Comparison of ENCODE assay signal across 8 cellular contexts in the genomic region with DNA sequence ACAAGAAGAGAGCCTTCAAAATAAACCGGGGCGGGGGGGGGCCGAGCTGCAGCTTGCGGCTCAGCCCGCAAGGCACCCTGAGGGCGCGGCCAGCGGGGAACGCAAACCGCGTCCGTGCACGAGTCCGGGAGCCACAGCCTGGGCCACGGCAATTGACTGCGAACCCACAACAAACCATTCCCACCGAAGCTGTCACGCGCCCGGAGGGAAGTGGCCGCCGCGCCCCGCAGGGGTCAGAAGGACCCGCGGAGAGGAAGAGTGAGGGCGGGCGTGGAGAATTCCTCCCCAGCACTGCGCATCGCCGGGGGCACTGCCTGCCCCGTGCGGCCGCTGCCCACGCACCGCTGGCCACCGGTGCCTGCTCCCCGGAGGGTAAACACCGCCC. TPM values are rescaled to one million over a fixed set of nuclear protein-coding genes. Genes with fewer than 3 reads are reported as not detected.
DNase-seq lines count a peak whose midpoint lies in the region; ATAC-seq and TF ChIP-seq lines count a peak whose summit lies in the region.

No MANE protein-coding gene starts in this region.

- H3K36me3 ChIP-seq in BLaER1 treated with 17β-estradiol and CSF1 and Interleukin-3, amounts not matched to agents 10 nM and 100 nM: no peaks in the 10 kb centered on the region
- H3K36me3 ChIP-seq in SJCRH30 (no peaks in the 10 kb centered on the region), lower lobe of right lung (no peaks in the 10 kb centered on the region)

- peak in 1 of 2 experiments; percentile 13 for DNase-seq in SJCRH30
- DNase-seq in central memory CD8-positive, alpha-beta T cell (ENCODE audit: low spot score in 2 of 2): peak in 1 of 2 donors; percentile 14
- peak; percentile 55 for DNase-seq in lower lobe of right lung
- DNase-seq in NOMO-1 treated with dmso at 0.1 percent for 144 hours (lab: John Stamatoyannopoulos, UW; ENCODE audit: unreplicated experiment): no peak

- peaks cover 26% of the 10 kb centered on the region for H3K36me3 Mint-ChIP-seq in central memory CD8-positive, alpha-beta T cell (ENCODE audit: insufficient read depth)

- TF ChIP-seq CTCF in lower lobe of right lung (IDR thresholded peaks at IDR 0.05): no peak

- H3K4me1 Mint-ChIP-seq in central memory CD8-positive, alpha-beta T cell: peaks cover 48% of the 10 kb centered on the region

- H3K27me3 Mint-ChIP-seq in central memory CD8-positive, alpha-beta T cell: no peaks in the 10 kb centered on the region

- peak overlapping the region; percentile 75 to 90 (median 79) for H3K4me3 ChIP-seq in BLaER1 treated with 17β-estradiol and CSF1 and Interleukin-3, amounts not matched to agents 10 nM and 100 nM
- peak overlapping the region; percentile 83 for H3K4me3 ChIP-seq in SJCRH30
- H3K4me3 ChIP-seq in lower lobe of right lung: peak overlapping the region; percentile 86

- H3K4me2 ChIP-seq in BLaER1 treated with 17β-estradiol and CSF1 and Interleukin-3, amounts not matched to agents 10 nM and 100 nM: peak overlapping the region; percentile 95 to 100 (median 99)

- H3K4me1 ChIP-seq in BLaER1 treated with 17β-estradiol and CSF1 and Interleukin-3, amounts not matched to agents 10 nM and 100 nM: peaks cover 10 to 33% (median 17%) of the 10 kb centered on the region in 10 experiments; a peak in 19 of 20 replicates
- H3K4me1 ChIP-seq in SJCRH30: no peaks in the 10 kb centered on the region
- peaks cover 33% of the 10 kb centered on the region for H3K4me1 ChIP-seq in lower lobe of right lung

- H3K9me3 Mint-ChIP-seq in central memory CD8-positive, alpha-beta T cell: no peaks in the 10 kb centered on the region

- H3K27ac Mint-ChIP-seq in central memory CD8-positive, alpha-beta T cell (ENCODE audit: low read depth): peak overlapping the region; percentile 95

- H3K4me3 Mint-ChIP-seq in central memory CD8-positive, alpha-beta T cell: peak overlapping the region; percentile 100

- H3K9ac ChIP-seq in BLaER1 treated with 17β-estradiol and CSF1 and Interleukin-3, amounts not matched to agents 10 nM and 100 nM: peak overlapping the region; percentile 69 to 85 (median 75)

- intact Hi-C loops in lower lobe of right lung (cut with DNase I): no loop called here

- H4K20me1 ChIP-seq in BLaER1 treated with 17β-estradiol and CSF1 and Interleukin-3, amounts not matched to agents 10 nM and 100 nM: peaks cover 0 to 7% (median 0%) of the 10 kb centered on the region in 11 experiments; a peak in 2 of 22 replicates

- H3K27me3 ChIP-seq in BLaER1 treated with 17β-estradiol and CSF1 and Interleukin-3, amounts not matched to agents 10 nM and 100 nM: peaks cover 27 to 41% (median 34%) of the 10 kb centered on the region in 11 experiments
- H3K27me3 ChIP-seq in SJCRH30 (no peaks in the 10 kb centered on the region), lower lobe of right lung (ENCODE audit: low read depth) (no peaks in the 10 kb centered on the region)

- H3K9me3 ChIP-seq in BLaER1 treated with 17β-estradiol and CSF1 and Interleukin-3, amounts not matched to agents 10 nM and 100 nM (replicated peaks in 1 of 11): no peaks in the 10 kb centered on the region
- H3K9me3 ChIP-seq in SJCRH30 (replicated peaks) (no peaks in the 10 kb centered on the region), lower lobe of right lung (no peaks in the 10 kb centered on the region)

- peak overlapping the region in 10 of 11 experiments; percentile 18 to 73 (median 58); a peak in 18 of 22 replicates for H3K27ac ChIP-seq in BLaER1 treated with 17β-estradiol and CSF1 and Interleukin-3, amounts not matched to agents 10 nM and 100 nM
- H3K27ac ChIP-seq in SJCRH30 (no peak overlapping the region; the same call in 1 of the 2 replicates), lower lobe of right lung (peak overlapping the region; percentile 92), temporal lobe (ENCODE audit: low read depth, low read length) (peak overlapping the region; percentile 50)

- ATAC-seq in GM21737 (IDR thresholded peaks at IDR 0.05; ENCODE audit: unreplicated experiment) (peak; percentile 31), lower lobe of right lung (peak; percentile 40 to 48), HG03469 (IDR thresholded peaks at IDR 0.05; ENCODE audit: unreplicated experiment) (no peak)
- ATAC-seq in central memory CD8-positive, alpha-beta T cell (replicated peaks; ENCODE audit: extremely low read depth, poor library complexity, severe bottlenecking): peak; percentile 11

RNA-seq across cellular contexts. Expression of gene TGFBR3, which starts 0.6 kb away (rescaled TPM):
- total RNA-seq in SJCRH30 (2014; rRNA removed; shearing (Covaris generic)): 7.7 and 10.1 TPM in 2 replicates
- total RNA-seq in lower lobe of right lung (51.7 TPM), temporal lobe (4.4 TPM)
